In the genomic region with DNA sequence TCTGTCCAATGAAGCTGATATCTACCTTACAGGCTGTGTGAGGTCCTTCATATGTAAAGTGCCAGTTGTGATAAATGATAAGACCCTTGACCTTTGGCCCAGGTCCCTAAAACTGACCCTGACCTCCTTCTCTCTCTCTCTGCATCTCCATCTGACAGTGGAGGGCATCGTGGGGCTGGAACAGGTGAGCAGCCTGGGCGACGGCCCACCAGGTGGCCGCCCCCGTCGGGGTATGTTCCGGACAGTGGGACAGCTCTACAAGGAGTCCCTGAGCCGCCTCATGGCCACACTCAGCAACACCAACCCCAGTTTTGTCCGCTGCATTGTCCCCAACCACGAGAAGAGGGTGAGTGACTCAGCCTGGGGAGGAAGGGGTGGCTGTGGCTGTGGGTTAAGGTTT, we compare ENCODE assay signal across 9 cellular contexts. TPM values are rescaled to one million over a fixed set of nuclear protein-coding genes. Genes with fewer than 3 reads are reported as not detected.
"Had no signal": no experiment of that assay in that cellular context is flagged by ENCODE, and none has a peak within 500 bp of the region (broad histone marks: within the 10 kb centered on the region; RNA-seq: fewer than 3 reads in every experiment).

No MANE protein-coding gene starts in this region.

- H3K4me3 ChIP-seq: K562 had no signal

- H3K9ac ChIP-seq: KMS-11 had no signal

- H3K27ac ChIP-seq: HL-60, KMS-11 had no signal

- DNase-seq: IMR-90, KBM-7, KG1 had no signal

- H3K4me2 ChIP-seq: KMS-11 had no signal

- FAIRE-seq: HepG2, K562 had no signal

RNA-seq across cellular contexts. Expression of a gene that starts 53.7 kb away (rescaled TPM):
- total RNA-seq: HT1080, IMR-90 had no signal
- polyA plus RNA-seq: IgD-negative memory B cell, IMR-90 had no signal
